Comparison of ENCODE assay signal across 16 cellular contexts in genomic region chr2:69185807-69186206, GRCh38.
DNase-seq lines count a peak whose midpoint lies in the region; ATAC-seq and TF ChIP-seq lines count a peak whose summit lies in the region.
"Had no signal": no experiment of that assay in that cellular context is flagged by ENCODE, and none has a peak within 500 bp of the region (broad histone marks: within the 10 kb centered on the region; RNA-seq: fewer than 3 reads in every experiment).

No MANE protein-coding gene starts in this region.

- H3K27ac Mint-ChIP-seq in HFFc6, result peak overlapping the region; percentile 75
- H3K27ac Mint-ChIP-seq: B cell had no signal

- no peaks in the 10 kb centered on the region for H3K9me3 Mint-ChIP-seq in HFFc6

- intact Hi-C loops in PC-3 (cut with micrococcal nuclease) (loop anchor here (5.0 kb wide), 1 partner anchor 49 kb away; no protein-coding TSS in a partner anchor), posterior cingulate gyrus (cut with DNase I) (no loop called here)

- H3K4me2 ChIP-seq in PC-3 (ENCODE audit: low read length), result peak overlapping the region; percentile 44; the same call in 1 of the 2 replicates

- DNase-seq in AG09309 (ENCODE audit: low read depth), result peak; percentile 62
- peak; percentile 77 for DNase-seq in HFFc6
- peak; percentile 82 for DNase-seq in PC-3
- DNase-seq in activated CD8-positive, alpha-beta memory T cell treated with anti-CD3 and anti-CD28 coated beads, Interleukin-2, amount 50 U/mL, for 48 hours, result no peak
- no peak for DNase-seq in posterior cingulate gyrus
- DNase-seq in suprapubic skin (ENCODE audit: low spot score in 2 of 2), result no peak
- DNase-seq: activated gamma-delta T cell treated with Interleukin-2 at 50 U/mL for 16 hours, DMS153, islet precursor cell, NCI-H1436 treated with DMSO at 0.1 percent for 48 hours, psoas muscle, upper lobe of right lung had no signal

- CTCF ChIA-PET in PC-3 (lab: Charles Lee), result interaction anchor here (0.6 to 0.8 kb wide), 2 partner anchors 120 to 173 kb away, joined by 3 to 9 read pairs; partner anchors contain the start of gene ANTXR1

- H3F3A ChIP-seq in PC-3 (ENCODE audit: low read length, unreplicated experiment), result no peaks in the 10 kb centered on the region

- peak; percentile 96 for ATAC-seq in PC-3
- ATAC-seq in esophagus mucosa, result peak; percentile 76
- no peak for ATAC-seq in GM19397 (IDR thresholded peaks at IDR 0.05; ENCODE audit: unreplicated experiment)
- ATAC-seq: psoas muscle, SK-N-SH treated with all-trans-retinoic acid at 6 μM for 48 hours, upper lobe of right lung had no signal

- no peaks in the 10 kb centered on the region for H3K9me2 ChIP-seq in PC-3 (replicated peaks; ENCODE audit: low read length)

- no peaks in the 10 kb centered on the region for H3K36me3 ChIP-seq in PC-3 (ENCODE audit: low read depth, low read length)
- H3K36me3 ChIP-seq in suprapubic skin, result peaks cover 4% of the 10 kb centered on the region
- H3K36me3 ChIP-seq: upper lobe of right lung had no signal

- no peak overlapping the region for H3K27ac ChIP-seq in PC-3 (ENCODE audit: low read length)
- H3K27ac ChIP-seq in suprapubic skin, result no peak overlapping the region
- H3K27ac ChIP-seq: psoas muscle, upper lobe of right lung had no signal

- no peak overlapping the region for H2AFZ ChIP-seq in PC-3 (ENCODE audit: low read length)

- H3K4me1 ChIP-seq in PC-3 (ENCODE audit: insufficient read depth, low read length), result peaks cover 10% of the 10 kb centered on the region
- H3K4me1 ChIP-seq in suprapubic skin, result peaks cover 42% of the 10 kb centered on the region
- H3K4me1 ChIP-seq: psoas muscle had no signal

- H4K20me1 ChIP-seq in PC-3 (ENCODE audit: low read length), result no peaks in the 10 kb centered on the region

- no peak for TF ChIP-seq EP300 in suprapubic skin (IDR thresholded peaks at IDR 0.05)

- H3K27me3 ChIP-seq in PC-3 (ENCODE audit: low read length) (no peaks in the 10 kb centered on the region), suprapubic skin (no peaks in the 10 kb centered on the region)
- H3K27me3 ChIP-seq: upper lobe of right lung had no signal

- no TSS peak for BruUV-seq in PC-3 (replicated peaks; lab: Mats Ljungman, UMichigan)

- no peak overlapping the region for H3K4me3 ChIP-seq in AG09309 (ENCODE audit: control insufficient read depth, low read depth, low read length)
- H3K4me3 ChIP-seq in PC-3 (ENCODE audit: low read length), result no peak overlapping the region
- H3K4me3 ChIP-seq in suprapubic skin, result no peak overlapping the region
- H3K4me3 ChIP-seq: psoas muscle, upper lobe of right lung had no signal

- H3K79me2 ChIP-seq in PC-3 (ENCODE audit: low read length), result no peaks in the 10 kb centered on the region

- no peak for TF ChIP-seq POLR2A in suprapubic skin (IDR thresholded peaks at IDR 0.05)

- peaks cover 54% of the 10 kb centered on the region for H3K4me1 Mint-ChIP-seq in HFFc6 (ENCODE audit: low read depth)
- H3K4me1 Mint-ChIP-seq: B cell had no signal

- 42% methylated on average over 5 of the region's 7 CpGs for WGBS in suprapubic skin

- TF ChIP-seq CTCF in AG09309 (IDR thresholded peaks at IDR 0.05; ENCODE audit: control insufficient read depth, insufficient read depth, low read depth, low read length, missing control alignments) (no peak), HFFc6 (IDR thresholded peaks at IDR 0.05) (no peak), PC-3 (conservative IDR thresholded peaks at IDR 0.05; ENCODE audit: low read depth, low read length) (no peak), suprapubic skin (IDR thresholded peaks at IDR 0.05) (no peak)

- H3K4me3 Mint-ChIP-seq in HFFc6, result peak overlapping the region; percentile 46; the same call in 1 of the 2 replicates
- H3K4me3 Mint-ChIP-seq: B cell had no signal

- H3K9ac ChIP-seq in PC-3 (ENCODE audit: low read length), result no peak overlapping the region

- H3K9me3 ChIP-seq in PC-3 (ENCODE audit: low read length) (no peaks in the 10 kb centered on the region), suprapubic skin (no peaks in the 10 kb centered on the region)
- H3K9me3 ChIP-seq: psoas muscle, upper lobe of right lung had no signal

- POLR2A ChIA-PET in PC-3 (lab: Charles Lee; ENCODE audit: unreplicated experiment), result no interaction called here

- peaks cover 64% of the 10 kb centered on the region for H3K36me3 Mint-ChIP-seq in HFFc6 (ENCODE audit: low read depth)

- no peaks in the 10 kb centered on the region for H3K27me3 Mint-ChIP-seq in HFFc6 (ENCODE audit: insufficient read depth)

Comparison
In these comparisons a context has a peak if more than half of its experiments do, and no peak if none do; other contexts are left out.
1. DNase-seq: peak in AG09309 (single experiment), HFFc6 (single experiment) and PC-3 (single experiment); none in activated CD8-positive, alpha-beta memory T cell treated with anti-CD3 and anti-CD28 coated beads, Interleukin-2, amount 50 U/mL, for 48 hours (single experiment), posterior cingulate gyrus (0 of 10) and suprapubic skin (0 of 2).